In the genomic region with DNA sequence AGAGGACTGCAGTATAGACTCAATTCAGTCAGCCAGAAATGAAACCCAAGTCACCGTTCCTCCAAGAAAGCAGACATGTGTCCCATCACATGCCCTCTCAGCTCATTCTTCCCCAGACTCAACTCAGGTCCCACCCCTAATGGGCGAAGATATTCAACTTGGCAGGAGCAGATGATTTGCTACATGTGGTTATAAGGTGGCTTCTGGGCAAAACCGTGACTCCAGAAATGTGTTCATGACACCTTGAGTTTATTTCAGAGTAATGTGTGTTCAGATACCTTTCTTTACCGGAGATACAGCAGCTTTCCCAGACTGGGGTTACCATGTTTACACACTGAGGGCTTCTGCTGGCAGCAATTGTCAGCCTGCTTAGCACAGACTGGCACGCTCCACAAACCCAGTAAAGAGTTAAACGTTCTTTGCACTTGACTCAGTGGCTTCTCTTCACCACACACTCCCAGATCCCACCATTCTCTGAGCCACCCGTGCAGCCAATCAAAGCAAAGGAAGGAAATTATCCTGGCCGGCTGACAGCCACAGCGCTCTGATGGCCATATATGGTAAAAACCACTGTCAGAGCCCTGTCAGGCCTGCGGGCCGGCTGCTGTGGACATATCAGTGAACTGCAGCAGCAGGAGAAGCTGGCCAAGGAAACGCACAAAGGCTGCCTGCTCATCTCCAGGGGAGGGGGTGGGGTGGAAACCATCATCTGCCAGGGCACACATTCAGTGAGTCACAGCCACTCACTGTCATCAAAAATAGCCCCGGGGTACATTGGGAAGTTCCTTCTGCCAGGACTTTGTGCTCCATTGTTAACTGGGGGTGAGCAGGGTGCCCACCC, we compare ENCODE assay signal across 8 cellular contexts.
DNase-seq lines count a peak whose midpoint lies in the region; ATAC-seq and TF ChIP-seq lines count a peak whose summit lies in the region.

No MANE protein-coding gene starts in this region.

- ATAC-seq in GM18909 (IDR thresholded peaks at IDR 0.05; ENCODE audit: poor library complexity, unreplicated experiment) (peak; percentile 76), HG03280 (IDR thresholded peaks at IDR 0.05; ENCODE audit: unreplicated experiment) (peak; percentile 68)

- TF ChIP-seq CTCF in AG09309 (IDR thresholded peaks at IDR 0.05; ENCODE audit: control insufficient read depth, insufficient read depth, low read depth, low read length, missing control alignments), result peak; percentile 38

- DNase-seq in AG09309 (ENCODE audit: low read depth) (peak; percentile 98), NCI-H345 treated with DMSO at 0.1 percent for 48 hours (lab: John Stamatoyannopoulos, UW; ENCODE audit: unreplicated experiment) (peak; percentile 96), cerebellar nuclear complex (lab: John Stamatoyannopoulos, UW) (peak; percentile 66 to 73), kidney glomerular epithelial cell (lab: John Stamatoyannopoulos, UW) (peak; percentile 100)
- DNase-seq in activated CD4-positive, CD25-positive, alpha-beta regulatory T cell treated with anti-CD3 and anti-CD28 coated beads, Interleukin-2, amount 50 U/mL, for 72 hours, result peak; percentile 69
- DNase-seq in stimulated activated CD4-positive, alpha-beta T cell treated with anti-CD3 and anti-CD28 coated beads, Interleukin-15, amount 100 ng/mL, for 48 hours (ENCODE audit: low read depth in 2 of 2), result peak; percentile 78

- H3K4me3 ChIP-seq in AG09309 (ENCODE audit: control insufficient read depth, low read depth, low read length), result peak overlapping the region; percentile 32

Comparison
In these comparisons a context has a peak if more than half of its experiments do, and no peak if none do; other contexts are left out.
1. Peak in every context shown above with its lines: DNase-seq, ATAC-seq and H3K4me3 ChIP-seq.